In genomic region chr15:62068071-62068786, GRCh38 we compare ENCODE assay signal across 8 cellular contexts. TPM values are rescaled to one million over a fixed set of nuclear protein-coding genes. Genes with fewer than 3 reads are reported as not detected.
DNase-seq lines count a peak whose midpoint lies in the region; ATAC-seq, FAIRE-seq and TF ChIP-seq lines count a peak whose summit lies in the region.

No MANE protein-coding gene starts in this region.

- FAIRE-seq in GM12892 (lab: Jason Lieb, UNC) = no peak

- H3K4me3 ChIP-seq in right atrium auricular region (peak overlapping the region; percentile 41 to 63), prostate gland (peak overlapping the region; percentile 40 to 45)

- peaks cover 0 to 23% of the 10 kb centered on the region in 2 donors for H3K4me1 ChIP-seq in right atrium auricular region
- no peaks in the 10 kb centered on the region for H3K4me1 ChIP-seq in prostate gland (replicated peaks)

- DNase-seq in 8988T (peak; percentile 24), GM12892 (ENCODE audit: insufficient read length) (peak; percentile 17), NCI-H774 (lab: John Stamatoyannopoulos, UW) (peak; percentile 47), right atrium auricular region (ENCODE audit: low spot score) (no peak), prostate gland (ENCODE audit: low spot score) (peak; percentile 14), NK-92 (lab: John Stamatoyannopoulos, UW; ENCODE audit: unreplicated experiment) (no peak)
- peak; percentile 21 to 65 for DNase-seq in activated naive CD4-positive, alpha-beta T cell treated with anti-CD3 and anti-CD28 coated beads, Interleukin-2, amount 50 U/mL, for 72 hours (ENCODE audit: low spot score in 2 of 2)

- H3K27ac ChIP-seq in right atrium auricular region = peak overlapping the region; percentile 61 to 68
- peak overlapping the region in 1 of 2 donors; percentile 19 for H3K27ac ChIP-seq in prostate gland

- WGBS in prostate gland = 3% methylated on average over 31 of the region's 102 CpGs

- intact Hi-C loops in prostate gland (cut with DNase I) = loop anchor here (10.0 kb wide), 1 partner anchor 193 kb away; no protein-coding TSS in a partner anchor

- H3K27ac Mint-ChIP-seq in activated naive CD4-positive, alpha-beta T cell treated with anti-CD3 and anti-CD28 coated beads, Interleukin-2, amount 50 U/mL, for 72 hours = peak overlapping the region in 1 of 2 donors; percentile 32

- TF ChIP-seq POLR2A in GM12892 (IDR thresholded peaks at IDR 0.05; ENCODE audit: low read depth, low read length) = no peak
- TF ChIP-seq POLR2A in prostate gland (IDR thresholded peaks at IDR 0.05) = no peak

- TF ChIP-seq CTCF in right atrium auricular region (IDR thresholded peaks at IDR 0.05) (peak in 1 of 2 donors; percentile 51), prostate gland (IDR thresholded peaks at IDR 0.05) (peak in 2 of 4 experiments; percentile 2 to 37)

- H3K9me3 Mint-ChIP-seq in activated naive CD4-positive, alpha-beta T cell treated with anti-CD3 and anti-CD28 coated beads, Interleukin-2, amount 50 U/mL, for 72 hours = no peaks in the 10 kb centered on the region

- no peaks in the 10 kb centered on the region for H3K27me3 ChIP-seq in right atrium auricular region
- no peaks in the 10 kb centered on the region for H3K27me3 ChIP-seq in prostate gland (replicated peaks; ENCODE audit: insufficient read depth)

- H3K9me3 ChIP-seq in right atrium auricular region (no peaks in the 10 kb centered on the region), prostate gland (no peaks in the 10 kb centered on the region)

- peaks cover 0 to 7% of the 10 kb centered on the region in 2 donors for H3K36me3 Mint-ChIP-seq in activated naive CD4-positive, alpha-beta T cell treated with anti-CD3 and anti-CD28 coated beads, Interleukin-2, amount 50 U/mL, for 72 hours

- H3K36me3 ChIP-seq in right atrium auricular region (no peaks in the 10 kb centered on the region), prostate gland (no peaks in the 10 kb centered on the region)

- ATAC-seq in activated naive CD4-positive, alpha-beta T cell treated with anti-CD3 and anti-CD28 coated beads, Interleukin-2, amount 50 U/mL, for 72 hours = peak; percentile 52 to 69
- ATAC-seq in HG03565 (IDR thresholded peaks at IDR 0.05; ENCODE audit: unreplicated experiment) = no peak

RNA-seq across cellular contexts. Expression of gene C2CD4A, which starts 1.5 kb away (rescaled TPM):
- not detected for polyA plus RNA-seq in GM12892 (2012; ENCODE audit: missing spikeins)
- under 1 TPM; 0.14 to 0.20 TPM for total RNA-seq in activated naive CD4-positive, alpha-beta T cell treated with anti-CD3 and anti-CD28 coated beads, Interleukin-2, amount 50 U/mL, for 72 hours
- total RNA-seq in right atrium auricular region (under 1 TPM in 1 of 2 donors, not detected in 1; 0.16 TPM), prostate gland (under 1 TPM; 0.28 to 0.36 TPM)

RNA-seq across cellular contexts. Expression of gene VPS13C, which starts 8.0 kb away (rescaled TPM):
- polyA plus RNA-seq in GM12892 (2012; ENCODE audit: missing spikeins) = 39.0 TPM
- total RNA-seq in activated naive CD4-positive, alpha-beta T cell treated with anti-CD3 and anti-CD28 coated beads, Interleukin-2, amount 50 U/mL, for 72 hours = 10 to 100 TPM; 59.4 to 61.0 TPM
- 10 to 100 TPM; 30.3 to 41.9 TPM for total RNA-seq in right atrium auricular region
- total RNA-seq in prostate gland = 10 to 100 TPM; 53.5 to 60.2 TPM

Comparison
In these comparisons a context has a peak if more than half of its experiments do, and no peak if none do; other contexts are left out.
1. DNase-seq: peak in 8988T (single experiment), GM12892 (single experiment), NCI-H774 (single experiment), activated naive CD4-positive, alpha-beta T cell treated with anti-CD3 and anti-CD28 coated beads, Interleukin-2, amount 50 U/mL, for 72 hours (2 of 2) and prostate gland (single experiment); none in right atrium auricular region (single experiment) and NK-92 (single experiment).